In the genomic region with DNA sequence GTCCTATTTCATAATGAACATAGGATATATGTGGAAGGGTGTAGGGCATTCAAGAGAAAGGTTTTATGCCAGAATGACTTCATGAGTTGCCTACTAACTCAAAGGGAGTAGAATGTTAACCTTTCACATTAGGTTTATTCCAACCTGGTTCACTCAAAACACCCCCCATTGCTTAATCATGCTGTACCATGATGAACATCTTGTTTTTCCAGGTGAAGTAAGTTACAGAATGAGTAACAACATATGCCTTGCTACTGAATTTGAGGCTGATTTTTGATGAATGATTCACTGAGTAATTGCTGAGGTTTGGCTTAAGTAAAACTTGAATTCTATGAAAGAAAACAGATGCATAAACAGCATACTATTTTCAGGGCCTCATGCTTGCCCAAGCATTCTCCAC, we compare ENCODE assay signal across 17 cellular contexts. TPM values are rescaled to one million over a fixed set of nuclear protein-coding genes. Genes with fewer than 3 reads are reported as not detected.
DNase-seq lines count a peak whose midpoint lies in the region; ATAC-seq, FAIRE-seq and TF ChIP-seq lines count a peak whose summit lies in the region.
"Had no signal": no experiment of that assay in that cellular context is flagged by ENCODE, and none has a peak within 500 bp of the region (broad histone marks: within the 10 kb centered on the region; RNA-seq: fewer than 3 reads in every experiment).

No MANE protein-coding gene starts in this region.

- no peak overlapping the region for H3K9ac ChIP-seq in fibroblast of lung (ENCODE audit: insufficient read depth, low read length)

- TF ChIP-seq CTCF in fibroblast of lung (conservative IDR thresholded peaks at IDR 0.05 in 1 of 2, IDR thresholded peaks at IDR 0.05 in 1 of 2; ENCODE audit: low read depth in 1 of 2, low read length in 2 of 2), result no peak
- no peak for TF ChIP-seq CTCF in uterus (IDR thresholded peaks at IDR 0.05)

- peaks cover 8% of the 10 kb centered on the region for H3K27me3 Mint-ChIP-seq in activated naive CD8-positive, alpha-beta T cell treated with anti-CD3 and anti-CD28 coated beads, Interleukin-2, amount 50 U/mL, for 24 hours
- peaks cover 5% of the 10 kb centered on the region for H3K27me3 Mint-ChIP-seq in activated naive CD8-positive, alpha-beta T cell treated with anti-CD3 and anti-CD28 coated beads for 36 hours

- no peaks in the 10 kb centered on the region for H3K27me3 ChIP-seq in fibroblast of lung (ENCODE audit: control insufficient read depth, insufficient read depth, low read length)
- no peaks in the 10 kb centered on the region for H3K27me3 ChIP-seq in uterus

- no peak overlapping the region for H2AFZ ChIP-seq in fibroblast of lung (ENCODE audit: low read length)

- DNase-seq in activated naive CD8-positive, alpha-beta T cell treated with anti-CD3 and anti-CD28 coated beads, Interleukin-2, amount 50 U/mL, for 24 hours, result no peak
- no peak for DNase-seq in activated naive CD8-positive, alpha-beta T cell treated with anti-CD3 and anti-CD28 coated beads for 36 hours
- DNase-seq in RCC 7860 (ENCODE audit: low spot score), result peak; percentile 75
- DNase-seq in fibroblast of lung (ENCODE audit: low read depth in 2 of 2), result peak; percentile 42 to 91
- no peak for DNase-seq in uterus
- DNase-seq in NAMALWA (ENCODE audit: low spot score), result no peak
- DNase-seq: C1 segment of cervical spinal cord, GDM1, islet precursor cell, MV-4-11, NCI-H345 had no signal

- no peaks in the 10 kb centered on the region for H3K9me3 Mint-ChIP-seq in activated naive CD8-positive, alpha-beta T cell treated with anti-CD3 and anti-CD28 coated beads, Interleukin-2, amount 50 U/mL, for 24 hours
- H3K9me3 Mint-ChIP-seq in activated naive CD8-positive, alpha-beta T cell treated with anti-CD3 and anti-CD28 coated beads for 36 hours, result no peaks in the 10 kb centered on the region
- H3K9me3 Mint-ChIP-seq: central memory CD8-positive, alpha-beta T cell; nephron had no signal

- no peak overlapping the region for H3K4me2 ChIP-seq in fibroblast of lung (ENCODE audit: extremely low read depth, insufficient read depth, low read length)

- H3K4me3 ChIP-seq in fibroblast of lung (replicated peaks in 1 of 4; ENCODE audit: control extremely low read depth in 1 of 4, insufficient read depth in 1 of 4, low read depth in 3 of 4, low read length in 4 of 4) (no peak overlapping the region), uterus (no peak overlapping the region)

- H3K9me3 ChIP-seq in fibroblast of lung (ENCODE audit: control insufficient read depth, insufficient read depth, low read depth, low read length), result no peaks in the 10 kb centered on the region
- H3K9me3 ChIP-seq in uterus, result no peaks in the 10 kb centered on the region

- H3K4me1 Mint-ChIP-seq in activated naive CD8-positive, alpha-beta T cell treated with anti-CD3 and anti-CD28 coated beads, Interleukin-2, amount 50 U/mL, for 24 hours, result peaks cover 11% of the 10 kb centered on the region
- H3K4me1 Mint-ChIP-seq in activated naive CD8-positive, alpha-beta T cell treated with anti-CD3 and anti-CD28 coated beads for 36 hours, result no peaks in the 10 kb centered on the region
- H3K4me1 Mint-ChIP-seq: central memory CD8-positive, alpha-beta T cell; nephron had no signal

- H3K27ac Mint-ChIP-seq in activated naive CD8-positive, alpha-beta T cell treated with anti-CD3 and anti-CD28 coated beads, Interleukin-2, amount 50 U/mL, for 24 hours, result no peak overlapping the region
- H3K27ac Mint-ChIP-seq in activated naive CD8-positive, alpha-beta T cell treated with anti-CD3 and anti-CD28 coated beads for 36 hours, result no peak overlapping the region
- H3K27ac Mint-ChIP-seq: nephron had no signal

- intact Hi-C loops in uterus (cut with DNase I; ENCODE audit: low total_unique reads), result no loop called here

- no peak overlapping the region for H3K27ac ChIP-seq in fibroblast of lung (ENCODE audit: insufficient read depth, low read length)
- H3K27ac ChIP-seq in uterus, result peak overlapping the region; percentile 34 to 56
- H3K27ac ChIP-seq: HL-60 had no signal

- ATAC-seq in activated naive CD8-positive, alpha-beta T cell treated with anti-CD3 and anti-CD28 coated beads, Interleukin-2, amount 50 U/mL, for 24 hours, result peak; percentile 81
- no peak for ATAC-seq in HG02588 (IDR thresholded peaks at IDR 0.05; ENCODE audit: unreplicated experiment)
- no peak for ATAC-seq in HG03139 (IDR thresholded peaks at IDR 0.05; ENCODE audit: unreplicated experiment)

- no peaks in the 10 kb centered on the region for H3K79me2 ChIP-seq in fibroblast of lung (ENCODE audit: control insufficient read depth, insufficient read depth, low read length)

- H3K4me1 ChIP-seq in fibroblast of lung (ENCODE audit: control insufficient read depth, extremely low read depth, insufficient read depth, low read length), result peaks cover 7% of the 10 kb centered on the region
- H3K4me1 ChIP-seq in uterus, result peaks cover 0 to 9% of the 10 kb centered on the region in 2 donors

- no peaks in the 10 kb centered on the region for H3K36me3 ChIP-seq in fibroblast of lung (ENCODE audit: control insufficient read depth, insufficient read depth, low read length)
- no peaks in the 10 kb centered on the region for H3K36me3 ChIP-seq in uterus

- TF ChIP-seq POLR2A in uterus (IDR thresholded peaks at IDR 0.05), result no peak

- no peak overlapping the region for H3K4me3 Mint-ChIP-seq in activated naive CD8-positive, alpha-beta T cell treated with anti-CD3 and anti-CD28 coated beads, Interleukin-2, amount 50 U/mL, for 24 hours
- no peak overlapping the region for H3K4me3 Mint-ChIP-seq in activated naive CD8-positive, alpha-beta T cell treated with anti-CD3 and anti-CD28 coated beads for 36 hours
- H3K4me3 Mint-ChIP-seq: central memory CD8-positive, alpha-beta T cell; nephron had no signal

- FAIRE-seq in RCC 7860 (lab: Jason Lieb, UNC), result peak; percentile 84
- FAIRE-seq: frontal cortex had no signal

- no peaks in the 10 kb centered on the region for H3K36me3 Mint-ChIP-seq in activated naive CD8-positive, alpha-beta T cell treated with anti-CD3 and anti-CD28 coated beads, Interleukin-2, amount 50 U/mL, for 24 hours (ENCODE audit: low read depth)
- H3K36me3 Mint-ChIP-seq in activated naive CD8-positive, alpha-beta T cell treated with anti-CD3 and anti-CD28 coated beads for 36 hours, result no peaks in the 10 kb centered on the region

- no peaks in the 10 kb centered on the region for H4K20me1 ChIP-seq in fibroblast of lung (ENCODE audit: control insufficient read depth, extremely low read depth, insufficient read depth, low read length)

RNA-seq across cellular contexts. Expression of gene CLDN16, which starts 5.9 kb away (rescaled TPM):
- total RNA-seq in activated naive CD8-positive, alpha-beta T cell treated with anti-CD3 and anti-CD28 coated beads for 36 hours, result not detected
- under 0.01 and 0.33 TPM in 2 replicates for total RNA-seq in fibroblast of lung
- polyA plus RNA-seq in fibroblast of lung, result 0.08 and 0.10 TPM in 2 replicates
- 0.06 TPM in 1 of 2 replicates, not detected in the other for polyA plus RNA-seq in fibroblast of lung (2012)
- polyA minus RNA-seq in fibroblast of lung (ENCODE audit: low replicate concordance), result not detected in 2 replicates
- total RNA-seq in uterus, result under 1 TPM in 2 of 4 donors, not detected in 2; 0.07 to 0.58 TPM

RNA-seq across cellular contexts. Expression of gene CLDN1, which starts 59.8 kb away (rescaled TPM):
- total RNA-seq in activated naive CD8-positive, alpha-beta T cell treated with anti-CD3 and anti-CD28 coated beads for 36 hours, result under 1 TPM; 0.08 to 0.10 TPM
- total RNA-seq in fibroblast of lung, result 2.6 and 7.1 TPM in 2 replicates
- polyA plus RNA-seq in fibroblast of lung, result 3.0 TPM in 2 replicates
- polyA plus RNA-seq in fibroblast of lung (2012), result 1.7 TPM in 2 replicates
- 0.39 and 1.2 TPM in 2 replicates for polyA minus RNA-seq in fibroblast of lung (ENCODE audit: low replicate concordance)
- total RNA-seq in uterus, result 100 to 1,000 TPM in 1 of 4 donors, 10 to 100 TPM in 3; 15.1 to 200 (median 38.6) TPM

Comparison
In these comparisons a context has a peak if more than half of its experiments do, and no peak if none do; other contexts are left out.
1. DNase-seq: peak in RCC 7860 (single experiment) and fibroblast of lung (2 of 2); none in activated naive CD8-positive, alpha-beta T cell treated with anti-CD3 and anti-CD28 coated beads, Interleukin-2, amount 50 U/mL, for 24 hours (single experiment), activated naive CD8-positive, alpha-beta T cell treated with anti-CD3 and anti-CD28 coated beads for 36 hours (single experiment), uterus (0 of 2) and NAMALWA (single experiment).